Comparison of ENCODE assay signal across 9 cellular contexts in the genomic region with DNA sequence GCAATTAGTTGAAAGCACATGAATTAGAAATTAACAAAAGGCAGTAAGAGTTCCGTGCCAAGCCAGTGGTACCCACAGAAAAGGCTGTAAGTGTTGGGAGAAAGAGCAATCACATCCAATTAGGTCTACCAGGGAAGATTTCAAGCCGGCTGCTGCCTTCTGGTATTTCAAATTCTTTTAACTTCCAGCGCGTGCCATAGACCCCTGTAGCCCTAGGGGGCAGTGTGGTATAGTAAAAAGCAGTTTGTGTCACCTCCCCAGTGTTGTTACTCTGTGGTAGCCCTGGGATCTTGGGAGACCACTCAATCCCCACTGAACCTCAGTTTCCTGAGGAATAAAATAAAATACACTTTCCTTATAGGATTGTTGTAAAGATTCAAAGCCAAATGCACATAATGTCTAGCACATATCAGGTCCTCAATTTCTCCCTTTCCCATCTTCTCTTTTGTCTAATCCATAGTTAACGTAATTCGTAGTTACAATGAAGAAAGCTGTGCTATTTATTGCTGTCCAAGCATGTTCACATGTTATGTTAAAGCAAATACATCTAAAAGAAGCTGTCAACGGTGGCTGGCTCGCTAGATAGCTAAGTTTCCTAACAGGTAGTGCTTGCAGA.
DNase-seq lines count a peak whose midpoint lies in the region; ATAC-seq and TF ChIP-seq lines count a peak whose summit lies in the region.
"Had no signal": no experiment of that assay in that cellular context is flagged by ENCODE, and none has a peak within 500 bp of the region (broad histone marks: within the 10 kb centered on the region; RNA-seq: fewer than 3 reads in every experiment).

No MANE protein-coding gene starts in this region.

- in situ Hi-C loops in GM13977 (cut with MboI; ENCODE audit: low pct_unique_long_range_greater_than_20kb, low sequenced_read_pairs, unreplicated experiment) = no loop called here

- no peak overlapping the region for H3K4me3 Mint-ChIP-seq in activated T-cell treated with anti-CD3 and anti-CD28 coated beads, Interleukin-2, amount 50 U/mL, for 4 hours

- H3K18ac ChIP-seq in mesendoderm (ENCODE audit: low read length) = no peak overlapping the region

- DNase-seq in AG09319 (ENCODE audit: extremely low read depth, low read depth) (no peak), GM13977 (ENCODE audit: low spot score) (peak; percentile 24), NCI-H2227 (lab: John Stamatoyannopoulos, UW; ENCODE audit: unreplicated experiment) (peak; percentile 42), cardiac fibroblast (ENCODE audit: low read depth in 2 of 2) (peak; percentile 29 to 52), mesendoderm (peak; percentile 70)
- no peak for DNase-seq in activated T-cell treated with anti-CD3 and anti-CD28 coated beads, Interleukin-2, amount 50 U/mL, for 4 hours

- H3K4ac ChIP-seq in mesendoderm (ENCODE audit: low read depth, low read length) = peak overlapping the region; percentile 16

- no peak overlapping the region for H3K4me2 ChIP-seq in mesendoderm (ENCODE audit: low read length)

- peaks cover 7% of the 10 kb centered on the region for H3K27me3 Mint-ChIP-seq in activated T-cell treated with anti-CD3 and anti-CD28 coated beads, Interleukin-2, amount 50 U/mL, for 4 hours (ENCODE audit: low read depth)

- H3K4me3 ChIP-seq in cardiac fibroblast (replicated peaks in 1 of 2; ENCODE audit: low read depth in 2 of 2, low read length in 2 of 2) (no peak overlapping the region), mesendoderm (ENCODE audit: low read length) (no peak overlapping the region)
- H3K4me3 ChIP-seq: lung had no signal

- H3K27ac ChIP-seq in mesendoderm (ENCODE audit: low read depth, low read length) = no peak overlapping the region

- no peaks in the 10 kb centered on the region for H3K4me1 ChIP-seq in mesendoderm (ENCODE audit: control insufficient read depth, low read depth, low read length)

- H3K23ac ChIP-seq in mesendoderm (ENCODE audit: low read length) = no peak overlapping the region

- no peaks in the 10 kb centered on the region for H3K27me3 ChIP-seq in mesendoderm (ENCODE audit: insufficient read depth, low read length, poor library complexity)

- WGBS in mesendoderm (ENCODE audit: extremely low coverage, insufficient coverage, low lambda C conversion rate) = no CpG with 5 or more reads among the region's 8 CpGs

- TF ChIP-seq CTCF in AG09319 (IDR thresholded peaks at IDR 0.05; ENCODE audit: low read depth, low read length) (peak; percentile 40), GM13977 (IDR thresholded peaks at IDR 0.05; ENCODE audit: extremely low read depth, insufficient read depth, missing control alignments) (peak; percentile 68), cardiac fibroblast (IDR thresholded peaks at IDR 0.05; ENCODE audit: low read depth, low read length) (peak; percentile 73)

- H2BK15ac ChIP-seq in mesendoderm (replicated peaks; ENCODE audit: low read depth) = no peak overlapping the region

- H3K79me1 ChIP-seq in mesendoderm (ENCODE audit: low read length) = no peaks in the 10 kb centered on the region

- no peak overlapping the region for H2AK5ac ChIP-seq in mesendoderm (ENCODE audit: low read length)

- no peak overlapping the region for H2BK120ac ChIP-seq in mesendoderm (ENCODE audit: low read depth, low read length)

- H3K9me3 Mint-ChIP-seq in activated T-cell treated with anti-CD3 and anti-CD28 coated beads, Interleukin-2, amount 50 U/mL, for 4 hours = no peaks in the 10 kb centered on the region

- H3K56ac ChIP-seq in mesendoderm (ENCODE audit: low read length) = no peak overlapping the region

- no peaks in the 10 kb centered on the region for H3K36me3 Mint-ChIP-seq in activated T-cell treated with anti-CD3 and anti-CD28 coated beads, Interleukin-2, amount 50 U/mL, for 4 hours (ENCODE audit: insufficient read depth)

- no peak overlapping the region for H4K5ac ChIP-seq in mesendoderm (ENCODE audit: low read length)

- no peaks in the 10 kb centered on the region for H3K79me2 ChIP-seq in mesendoderm (ENCODE audit: control insufficient read depth, insufficient read depth, low read length)

- H3K9ac ChIP-seq in mesendoderm (ENCODE audit: low read length) = no peak overlapping the region

- no peaks in the 10 kb centered on the region for H3K4me1 Mint-ChIP-seq in activated T-cell treated with anti-CD3 and anti-CD28 coated beads, Interleukin-2, amount 50 U/mL, for 4 hours (ENCODE audit: low read depth)

- ATAC-seq in HG02970 (IDR thresholded peaks at IDR 0.05; ENCODE audit: low FRiP score, unreplicated experiment) (peak; percentile 52), GM19452 (IDR thresholded peaks at IDR 0.05; ENCODE audit: unreplicated experiment) (no peak)
- ATAC-seq in activated T-cell treated with anti-CD3 and anti-CD28 coated beads, Interleukin-2, amount 50 U/mL, for 4 hours = no peak

- no peak overlapping the region for H2BK5ac ChIP-seq in mesendoderm (ENCODE audit: low read length)

- no peak overlapping the region for H4K8ac ChIP-seq in mesendoderm (ENCODE audit: low read depth, low read length)

- no peaks in the 10 kb centered on the region for H3K36me3 ChIP-seq in mesendoderm (ENCODE audit: control insufficient read depth, insufficient read depth, low read length)

Comparison
In these comparisons a context has a peak if more than half of its experiments do, and no peak if none do; other contexts are left out.
1. DNase-seq: peak in GM13977 (single experiment), NCI-H2227 (single experiment), cardiac fibroblast (2 of 2) and mesendoderm (single experiment); none in AG09319 (single experiment) and activated T-cell treated with anti-CD3 and anti-CD28 coated beads, Interleukin-2, amount 50 U/mL, for 4 hours (single experiment).
2. Peak in every context shown above with its lines, with median percentiles within 50 percentile points of each other: CTCF ChIP-seq.